ENCODE assay signal across 8 cellular contexts in the genomic region with DNA sequence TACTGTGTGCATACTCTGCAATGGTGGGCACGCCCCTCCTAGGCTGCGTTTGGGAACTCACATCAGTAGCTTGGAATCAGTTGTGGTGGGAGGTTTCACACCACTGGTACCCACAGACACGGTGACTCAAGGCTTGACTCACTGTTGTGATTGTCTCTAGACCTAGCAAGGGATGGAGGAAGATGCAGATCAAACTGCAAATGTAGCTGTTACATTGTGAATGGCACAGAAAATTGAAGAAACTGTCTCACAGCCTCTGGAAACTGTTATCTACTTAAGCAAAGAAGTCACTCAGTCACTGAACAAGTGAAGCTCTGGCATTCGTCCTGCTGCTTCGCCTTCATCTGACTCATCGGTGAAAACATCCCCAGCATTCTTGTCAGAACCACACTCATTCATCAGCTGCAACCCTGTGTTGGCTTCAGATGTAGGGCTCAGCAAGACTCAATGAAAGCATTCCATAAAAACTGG. TPM values are rescaled to one million over a fixed set of nuclear protein-coding genes. Genes with fewer than 3 reads are reported as not detected.
DNase-seq lines count a peak whose midpoint lies in the region; ATAC-seq and TF ChIP-seq lines count a peak whose summit lies in the region.

No MANE protein-coding gene starts in this region.

- no peaks in the 10 kb centered on the region for H3K36me3 ChIP-seq in effector memory CD4-positive, alpha-beta T cell (ENCODE audit: control insufficient read depth, insufficient read depth, low read length)

- no peak overlapping the region for H3K27ac ChIP-seq in effector memory CD4-positive, alpha-beta T cell (ENCODE audit: insufficient read depth, low read length, poor library complexity, severe bottlenecking)

- H3K9me3 Mint-ChIP-seq in HFFc6: no peaks in the 10 kb centered on the region

- ATAC-seq in HG03354 (IDR thresholded peaks at IDR 0.05; ENCODE audit: poor library complexity, severe bottlenecking, unreplicated experiment): no peak
- no peak for ATAC-seq in HG03565 (IDR thresholded peaks at IDR 0.05; ENCODE audit: unreplicated experiment)

- no peak overlapping the region for H3K4me3 ChIP-seq in effector memory CD4-positive, alpha-beta T cell (ENCODE audit: insufficient read depth, low read depth, low read length, poor library complexity, severe bottlenecking)

- no peaks in the 10 kb centered on the region for H3K27me3 ChIP-seq in effector memory CD4-positive, alpha-beta T cell (replicated peaks; ENCODE audit: control insufficient read depth, insufficient read depth, low read length, poor library complexity, severe bottlenecking)

- 0 out of 2 replicates have a peak, but pooled peaks have one; percentile 2 for TF ChIP-seq CTCF in HFFc6 (IDR thresholded peaks at IDR 0.05)

- H3K4me1 ChIP-seq in effector memory CD4-positive, alpha-beta T cell (ENCODE audit: control insufficient read depth, insufficient read depth, low read length, poor library complexity, severe bottlenecking): peaks cover 45% of the 10 kb centered on the region

- H3K36me3 Mint-ChIP-seq in HFFc6 (ENCODE audit: low read depth): no peaks in the 10 kb centered on the region

- H3K4me3 Mint-ChIP-seq in HFFc6: peak overlapping the region; percentile 20

- peak overlapping the region; percentile 72 for H3K27ac Mint-ChIP-seq in HFFc6

- peaks cover 37% of the 10 kb centered on the region for H3K4me1 Mint-ChIP-seq in HFFc6 (ENCODE audit: low read depth)

- peaks cover 30% of the 10 kb centered on the region for H3K27me3 Mint-ChIP-seq in HFFc6 (ENCODE audit: insufficient read depth)

- DNase-seq in HFFc6: peak; percentile 95
- peak; percentile 75 to 81 for DNase-seq in activated CD4-positive, alpha-beta T cell treated with anti-CD3 and anti-CD28 coated beads, Interleukin-2, amount 50 U/mL, for 48 hours
- peak; percentile 49 to 70 (median 69) for DNase-seq in effector memory CD4-positive, alpha-beta T cell
- DNase-seq in stimulated activated CD4-positive, alpha-beta T cell treated with anti-CD3 and anti-CD28 coated beads, Interleukin-12 subunit alpha, Interleukin-12 subunit beta, amount 100 ng/mL, for 48 hours (ENCODE audit: low read depth in 2 of 3, low spot score in 1 of 3): peak; percentile 68 to 72 (median 69)
- no peak for DNase-seq in NCI-H1105 (lab: John Stamatoyannopoulos, UW)
- DNase-seq in COR-L47 (lab: John Stamatoyannopoulos, UW): no peak

- H3K9me3 ChIP-seq in effector memory CD4-positive, alpha-beta T cell (ENCODE audit: control insufficient read depth, low read length): no peaks in the 10 kb centered on the region

RNA-seq across cellular contexts. Expression of gene POFUT2, which starts 59.5 kb away (rescaled TPM):
- total RNA-seq in HFFc6 (2021; fragmentation: NEBNext Ultra II Directional; extraction: Animal tissue kit (Norgen Biotek cat#: 25700)): 100 to 1,000 TPM in 1 of 6 experiments, 10 to 100 TPM in 5; 78.2 to 112 (median 80.3) TPM

Comparison
In these comparisons a context has a peak if more than half of its experiments do, and no peak if none do; other contexts are left out.
1. DNase-seq: peak in HFFc6 (single experiment), activated CD4-positive, alpha-beta T cell treated with anti-CD3 and anti-CD28 coated beads, Interleukin-2, amount 50 U/mL, for 48 hours (2 of 2), effector memory CD4-positive, alpha-beta T cell (3 of 3) and stimulated activated CD4-positive, alpha-beta T cell treated with anti-CD3 and anti-CD28 coated beads, Interleukin-12 subunit alpha, Interleukin-12 subunit beta, amount 100 ng/mL, for 48 hours (3 of 3); none in NCI-H1105 (single experiment) and COR-L47 (single experiment).